ENCODE assay signal across 19 cellular contexts in the genomic region with DNA sequence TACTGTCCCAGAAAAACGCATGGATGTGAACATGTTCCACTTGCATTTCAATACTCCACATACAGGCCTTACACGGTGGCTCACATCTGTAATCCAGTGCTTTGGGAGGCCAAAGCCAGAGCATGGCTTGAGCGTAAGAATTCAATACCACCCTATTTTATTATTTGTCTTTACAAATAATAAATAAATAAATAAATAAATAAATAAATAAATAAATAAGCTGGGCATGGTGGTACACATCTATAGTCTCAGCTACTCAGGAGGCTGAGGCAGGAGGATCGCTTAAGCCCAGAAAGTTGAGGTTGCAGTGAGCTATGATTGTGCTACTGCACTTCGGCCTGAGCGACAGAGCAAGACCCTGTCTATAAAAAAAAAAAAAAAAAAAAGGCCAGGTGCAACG. TPM values are rescaled to one million over a fixed set of nuclear protein-coding genes. Genes with fewer than 3 reads are reported as not detected.
DNase-seq lines count a peak whose midpoint lies in the region; ATAC-seq and TF ChIP-seq lines count a peak whose summit lies in the region.
"Had no signal": no experiment of that assay in that cellular context is flagged by ENCODE, and none has a peak within 500 bp of the region (broad histone marks: within the 10 kb centered on the region; RNA-seq: fewer than 3 reads in every experiment).

No MANE protein-coding gene starts in this region.

- H3K4me1 Mint-ChIP-seq in activated T-cell treated with anti-CD3 and anti-CD28 coated beads, Interleukin-2, amount 50 U/mL, for 24 hours (ENCODE audit: low read depth) = peaks cover 67% of the 10 kb centered on the region
- H3K4me1 Mint-ChIP-seq in CD4-positive, alpha-beta T cell (ENCODE audit: low read depth) = peaks cover 93% of the 10 kb centered on the region
- H3K4me1 Mint-ChIP-seq in T-helper 17 cell (peaks cover 50% of the 10 kb centered on the region), mesothelial cell of epicardium (peaks cover 45% of the 10 kb centered on the region)
- H3K4me1 Mint-ChIP-seq in natural killer cell treated with Interleukin-12 subunit alpha and Interleukin-12 subunit beta and Interleukin-15 and Interleukin-18, amount 100 ng/mL, for 72 hours (ENCODE audit: low read depth in 2 of 2) = peaks cover 72 to 76% of the 10 kb centered on the region in 2 donors

- intact Hi-C loops in CD4-positive, alpha-beta T cell (cut with DNase I, micrococcal nuclease) = loop anchor here (2.0 to 10.0 kb wide), 3 partner anchors 40 to 223 kb away; partner anchors contain the start of genes LASP1 (in 1 of the 2) and PLXDC1 (in 1 of the 2)

- H3K9me3 ChIP-seq in CD4-positive, alpha-beta T cell (ENCODE audit: control insufficient read depth, low read length) = no peaks in the 10 kb centered on the region
- no peaks in the 10 kb centered on the region for H3K9me3 ChIP-seq in T-helper 17 cell (ENCODE audit: control insufficient read depth, low read length, poor library complexity, severe bottlenecking)

- DNase-seq in activated T-cell treated with anti-CD3 and anti-CD28 coated beads, Interleukin-2, amount 50 U/mL, for 24 hours = no peak
- DNase-seq in activated T-cell treated with anti-CD3 and anti-CD28 coated beads, Interleukin-2, amount 50 U/mL, for 1 hour = no peak
- no peak for DNase-seq in CD4-positive, alpha-beta T cell
- DNase-seq in T-helper 17 cell = no peak
- DNase-seq in natural killer cell treated with Interleukin-12 subunit alpha and Interleukin-12 subunit beta and Interleukin-15 and Interleukin-18, amount 100 ng/mL, for 72 hours (ENCODE audit: low spot score) = no peak
- no peak for DNase-seq in DMS53 treated with DMSO at 0.1 percent for 48 hours (lab: John Stamatoyannopoulos, UW; ENCODE audit: unreplicated experiment)
- DNase-seq in stimulated activated CD4-positive, alpha-beta T cell treated with anti-CD3 and anti-CD28 coated beads, Interleukin-4, amount 100 ng/mL, for 24 hours = no peak
- no peak for DNase-seq in mesothelial cell of epicardium (ENCODE audit: low spot score in 2 of 2, unreplicated experiment in 2 of 2)
- DNase-seq: ACHN; brain microvascular endothelial cell; islet precursor cell; MM.1S; NCI-H2081; NCI-H345; NCI-H748 treated with DMSO at 0.1 percent for 48 hours; nephron progenitor cell; stimulated activated naive CD8-positive, alpha-beta T cell treated with anti-CD3 and anti-CD28 coated beads, Interleukin-15, amount 100 ng/mL, for 72 hours had no signal

- no peaks in the 10 kb centered on the region for H3K9me3 Mint-ChIP-seq in activated T-cell treated with anti-CD3 and anti-CD28 coated beads, Interleukin-2, amount 50 U/mL, for 24 hours
- H3K9me3 Mint-ChIP-seq in CD4-positive, alpha-beta T cell = no peaks in the 10 kb centered on the region
- H3K9me3 Mint-ChIP-seq in natural killer cell treated with Interleukin-12 subunit alpha and Interleukin-12 subunit beta and Interleukin-15 and Interleukin-18, amount 100 ng/mL, for 72 hours = no peaks in the 10 kb centered on the region
- no peaks in the 10 kb centered on the region for H3K9me3 Mint-ChIP-seq in mesothelial cell of epicardium
- H3K9me3 Mint-ChIP-seq: activated T-helper 2 cell treated with anti-CD3 and anti-CD28 coated beads, Interferon-gamma antibody, Interleukin-2, Interleukin-4, amounts not matched to agents 10 μg/mL and 5 μg/mL and 100 μg/mL, durations not matched to agents 14 hours and 24 hours and 36 hours; nephron progenitor cell; stimulated activated naive CD8-positive, alpha-beta T cell treated with anti-CD3 and anti-CD28 coated beads, Interleukin-15, amount 100 ng/mL, for 72 hours had no signal

- CTCF ChIA-PET in CD4-positive, alpha-beta T cell (lab: Charles Lee) = no interaction called here

- POLR2A ChIA-PET in CD4-positive, alpha-beta T cell (lab: Charles Lee) = no interaction called here

- peak overlapping the region; percentile 83 for H3K27ac Mint-ChIP-seq in activated T-cell treated with anti-CD3 and anti-CD28 coated beads, Interleukin-2, amount 50 U/mL, for 24 hours
- H3K27ac Mint-ChIP-seq in CD4-positive, alpha-beta T cell = peak overlapping the region; percentile 94
- H3K27ac Mint-ChIP-seq in T-helper 17 cell (no peak overlapping the region), mesothelial cell of epicardium (no peak overlapping the region)
- peak overlapping the region; percentile 71 to 72 for H3K27ac Mint-ChIP-seq in natural killer cell treated with Interleukin-12 subunit alpha and Interleukin-12 subunit beta and Interleukin-15 and Interleukin-18, amount 100 ng/mL, for 72 hours
- H3K27ac Mint-ChIP-seq: nephron progenitor cell had no signal

- no peaks in the 10 kb centered on the region for H3K27me3 ChIP-seq in CD4-positive, alpha-beta T cell (ENCODE audit: control insufficient read depth, insufficient read depth, low read length)

- no peak overlapping the region for H3K4me3 Mint-ChIP-seq in activated T-cell treated with anti-CD3 and anti-CD28 coated beads, Interleukin-2, amount 50 U/mL, for 24 hours
- H3K4me3 Mint-ChIP-seq in CD4-positive, alpha-beta T cell = peak overlapping the region; percentile 79
- peak overlapping the region; percentile 82 for H3K4me3 Mint-ChIP-seq in T-helper 17 cell
- H3K4me3 Mint-ChIP-seq in natural killer cell treated with Interleukin-12 subunit alpha and Interleukin-12 subunit beta and Interleukin-15 and Interleukin-18, amount 100 ng/mL, for 72 hours = no peak overlapping the region
- H3K4me3 Mint-ChIP-seq in mesothelial cell of epicardium = no peak overlapping the region
- H3K4me3 Mint-ChIP-seq: nephron progenitor cell had no signal

- TF ChIP-seq CTCF in CD4-positive, alpha-beta T cell (IDR thresholded peaks at IDR 0.05) = no peak
- no peak for TF ChIP-seq CTCF in mesothelial cell of epicardium (IDR thresholded peaks at IDR 0.05; ENCODE audit: unreplicated experiment)

- no peak for ATAC-seq in CD4-positive, alpha-beta T cell (ENCODE audit: poor library complexity)
- no peak for ATAC-seq in T-helper 17 cell
- ATAC-seq in natural killer cell treated with Interleukin-12 subunit alpha and Interleukin-12 subunit beta and Interleukin-15 and Interleukin-18, amount 100 ng/mL, for 72 hours = no peak
- ATAC-seq: HCT116 had no signal

- H3K36me3 Mint-ChIP-seq in activated T-cell treated with anti-CD3 and anti-CD28 coated beads, Interleukin-2, amount 50 U/mL, for 24 hours (ENCODE audit: low read depth) = no peaks in the 10 kb centered on the region
- no peaks in the 10 kb centered on the region for H3K36me3 Mint-ChIP-seq in CD4-positive, alpha-beta T cell (ENCODE audit: low read depth)
- H3K36me3 Mint-ChIP-seq in T-helper 17 cell (ENCODE audit: low read depth) (no peaks in the 10 kb centered on the region), mesothelial cell of epicardium (no peaks in the 10 kb centered on the region)
- H3K36me3 Mint-ChIP-seq in natural killer cell treated with Interleukin-12 subunit alpha and Interleukin-12 subunit beta and Interleukin-15 and Interleukin-18, amount 100 ng/mL, for 72 hours = no peaks in the 10 kb centered on the region

- H3K27ac ChIP-seq in CD4-positive, alpha-beta T cell (ENCODE audit: low read depth, low read length) = no peak overlapping the region
- H3K27ac ChIP-seq: brain microvascular endothelial cell had no signal

- no peaks in the 10 kb centered on the region for H3K27me3 Mint-ChIP-seq in activated T-cell treated with anti-CD3 and anti-CD28 coated beads, Interleukin-2, amount 50 U/mL, for 24 hours
- no peaks in the 10 kb centered on the region for H3K27me3 Mint-ChIP-seq in CD4-positive, alpha-beta T cell
- H3K27me3 Mint-ChIP-seq in T-helper 17 cell (no peaks in the 10 kb centered on the region), mesothelial cell of epicardium (ENCODE audit: low read depth) (peaks cover 11% of the 10 kb centered on the region)
- no peaks in the 10 kb centered on the region for H3K27me3 Mint-ChIP-seq in natural killer cell treated with Interleukin-12 subunit alpha and Interleukin-12 subunit beta and Interleukin-15 and Interleukin-18, amount 100 ng/mL, for 72 hours
- H3K27me3 Mint-ChIP-seq: stimulated activated naive CD8-positive, alpha-beta T cell treated with anti-CD3 and anti-CD28 coated beads, Interleukin-15, amount 100 ng/mL, for 72 hours had no signal

RNA-seq across cellular contexts. Expression of gene PLXDC1, which starts 53.9 kb away (rescaled TPM):
- total RNA-seq in CD4-positive, alpha-beta T cell = 10 to 100 TPM; 66.7 to 67.6 TPM
- 10 to 100 TPM in 1 of 2 donors, 1 to 10 TPM in 1; 7.5 to 11.7 TPM for total RNA-seq in T-helper 17 cell
- total RNA-seq in natural killer cell treated with Interleukin-12 subunit alpha and Interleukin-12 subunit beta and Interleukin-15 and Interleukin-18, amount 100 ng/mL, for 72 hours = under 1 TPM in 1 of 2 donors, not detected in 1; 0.43 TPM
- 15.4 to 18.6 TPM (median 17.0 TPM) in 3 replicates for total RNA-seq in mesothelial cell of epicardium

Comparison
In these comparisons a context has a peak if more than half of its experiments do, and no peak if none do; other contexts are left out.
1. H3K27ac Mint-ChIP-seq: peak in activated T-cell treated with anti-CD3 and anti-CD28 coated beads, Interleukin-2, amount 50 U/mL, for 24 hours (single experiment), CD4-positive, alpha-beta T cell (single experiment) and natural killer cell treated with Interleukin-12 subunit alpha and Interleukin-12 subunit beta and Interleukin-15 and Interleukin-18, amount 100 ng/mL, for 72 hours (2 of 2); none in T-helper 17 cell (single experiment) and mesothelial cell of epicardium (single experiment).
2. H3K4me3 Mint-ChIP-seq: peak in CD4-positive, alpha-beta T cell (single experiment) and T-helper 17 cell (single experiment); none in activated T-cell treated with anti-CD3 and anti-CD28 coated beads, Interleukin-2, amount 50 U/mL, for 24 hours (single experiment), natural killer cell treated with Interleukin-12 subunit alpha and Interleukin-12 subunit beta and Interleukin-15 and Interleukin-18, amount 100 ng/mL, for 72 hours (single experiment) and mesothelial cell of epicardium (single experiment).
3. RNA of gene PLXDC1, which starts 53.9 kb away (total RNA-seq): 66.7 to 67.6 TPM in CD4-positive, alpha-beta T cell, 15.4 to 18.6 TPM in mesothelial cell of epicardium and 7.5 to 11.7 TPM in T-helper 17 cell; 0.43 TPM in natural killer cell treated with Interleukin-12 subunit alpha and Interleukin-12 subunit beta and Interleukin-15 and Interleukin-18, amount 100 ng/mL, for 72 hours; every median in the first group is over 4 times any median in the second.